In the genomic region with DNA sequence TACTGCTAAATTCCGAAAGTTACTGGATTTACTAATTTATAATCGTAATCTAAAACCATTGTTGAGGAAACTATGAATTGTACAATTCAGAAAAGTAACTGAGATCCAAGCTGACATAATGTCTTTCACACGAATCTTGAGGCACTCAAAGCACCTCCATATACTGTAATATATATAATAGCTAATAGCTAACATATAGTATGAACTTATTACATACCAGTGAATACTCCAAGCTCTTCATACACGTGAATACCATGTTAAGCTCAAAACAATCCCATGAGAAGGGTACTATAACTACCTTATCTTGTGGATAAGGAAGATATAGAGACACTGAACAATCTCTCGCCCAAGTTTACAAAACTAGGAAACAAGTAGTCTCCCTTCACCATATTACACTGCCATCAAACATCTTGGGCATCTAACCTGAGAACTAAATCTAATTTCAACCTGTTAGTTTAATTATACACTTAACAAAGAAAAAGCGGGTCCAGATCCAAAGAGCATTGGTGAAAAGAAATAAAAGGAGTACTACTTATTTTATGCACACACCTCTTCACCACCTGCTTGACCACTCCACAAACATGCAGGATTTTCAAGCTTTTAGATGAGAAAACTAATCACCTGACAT, we compare ENCODE assay signal across 8 cellular contexts. TPM values are rescaled to one million over a fixed set of nuclear protein-coding genes. Genes with fewer than 3 reads are reported as not detected.
DNase-seq lines count a peak whose midpoint lies in the region; ATAC-seq and TF ChIP-seq lines count a peak whose summit lies in the region.

No MANE protein-coding gene starts in this region.

- no peaks in the 10 kb centered on the region for H3K9me3 ChIP-seq in right cardiac atrium (ENCODE audit: control insufficient read depth, low read length)

- H3K9me3 Mint-ChIP-seq in stimulated activated naive CD8-positive, alpha-beta T cell treated with anti-CD3 and anti-CD28 coated beads, Interleukin-15, amount 100 ng/mL, for 72 hours, result no peaks in the 10 kb centered on the region

- DNase-seq in NCI-H748 (lab: John Stamatoyannopoulos, UW; ENCODE audit: unreplicated experiment), result peak; percentile 39
- DNase-seq in NCI-H748 treated with DMSO at 0.1 percent for 48 hours (lab: John Stamatoyannopoulos, UW), result no peak
- DNase-seq in right cardiac atrium, result no peak
- no peak for DNase-seq in stimulated activated naive CD8-positive, alpha-beta T cell treated with anti-CD3 and anti-CD28 coated beads, Interleukin-15, amount 100 ng/mL, for 72 hours
- no peak for DNase-seq in activated effector memory CD4-positive, alpha-beta T cell treated with anti-CD3 and anti-CD28 coated beads, Interleukin-2, amount 50 U/mL, for 16 hours
- no peak for DNase-seq in kidney tubule cell (ENCODE audit: low spot score)
- no peak for DNase-seq in NCI-H1694 treated with DMSO at 0.1 percent for 48 hours (lab: John Stamatoyannopoulos, UW)

- peak overlapping the region; percentile 99 to 100 for H3K27ac Mint-ChIP-seq in stimulated activated naive CD8-positive, alpha-beta T cell treated with anti-CD3 and anti-CD28 coated beads, Interleukin-15, amount 100 ng/mL, for 72 hours

- H3K4me1 Mint-ChIP-seq in stimulated activated naive CD8-positive, alpha-beta T cell treated with anti-CD3 and anti-CD28 coated beads, Interleukin-15, amount 100 ng/mL, for 72 hours, result peaks cover 43% of the 10 kb centered on the region

- peak overlapping the region; percentile 96 to 97 for H3K4me3 Mint-ChIP-seq in stimulated activated naive CD8-positive, alpha-beta T cell treated with anti-CD3 and anti-CD28 coated beads, Interleukin-15, amount 100 ng/mL, for 72 hours

- no peaks in the 10 kb centered on the region for H3K27me3 ChIP-seq in right cardiac atrium (ENCODE audit: control insufficient read depth, insufficient read depth)

- peak overlapping the region; percentile 94 for H3K27ac ChIP-seq in VCaP
- H3K27ac ChIP-seq in right cardiac atrium (ENCODE audit: low read length), result no peak overlapping the region

- no peaks in the 10 kb centered on the region for H3K27me3 Mint-ChIP-seq in stimulated activated naive CD8-positive, alpha-beta T cell treated with anti-CD3 and anti-CD28 coated beads, Interleukin-15, amount 100 ng/mL, for 72 hours

- H3K4me1 ChIP-seq in right cardiac atrium (ENCODE audit: control insufficient read depth, insufficient read depth, low read length), result peaks cover 2% of the 10 kb centered on the region

- no peak for ATAC-seq in right cardiac atrium
- ATAC-seq in stimulated activated naive CD8-positive, alpha-beta T cell treated with anti-CD3 and anti-CD28 coated beads, Interleukin-15, amount 100 ng/mL, for 72 hours, result no peak

- intact Hi-C loops in right cardiac atrium (cut with DNase I), result loop anchor here in 1 of 4 donors (10.0 kb wide), 1 partner anchor 46 kb away; the partner anchor contains the start of gene MAT2B

- H3K4me3 ChIP-seq in right cardiac atrium (ENCODE audit: low read length), result peak overlapping the region; percentile 82

- 38% methylated on average over 6 of the region's 6 CpGs for WGBS in right cardiac atrium

- no peak for TF ChIP-seq CTCF in VCaP (conservative IDR thresholded peaks at IDR 0.05)

RNA-seq across cellular contexts. Expression of gene NUDCD2, which starts 1.0 kb away (rescaled TPM):
- total RNA-seq in right cardiac atrium, result 10 to 100 TPM; 12.9 to 17.3 (median 14.9) TPM
- 4.2 TPM for polyA plus RNA-seq in right cardiac atrium

RNA-seq across cellular contexts. Expression of gene HMMR, which starts 1.5 kb away (rescaled TPM):
- total RNA-seq in right cardiac atrium, result 1 to 10 TPM in 2 of 4 donors, under 1 TPM in 2; 0.39 to 1.5 (median 0.84) TPM
- 0.34 TPM for polyA plus RNA-seq in right cardiac atrium

RNA-seq across cellular contexts. Expression of gene CCNG1, which starts 21.5 kb away (rescaled TPM):
- total RNA-seq in right cardiac atrium, result 100 to 1,000 TPM in 2 of 4 donors, 10 to 100 TPM in 2; 88.5 to 116 (median 99.4) TPM
- polyA plus RNA-seq in right cardiac atrium, result 77.4 TPM

RNA-seq across cellular contexts. Expression of gene MAT2B, which starts 46.5 kb away (rescaled TPM):
- total RNA-seq in right cardiac atrium, result 10 to 100 TPM; 60.5 to 90.4 (median 75.3) TPM
- polyA plus RNA-seq in right cardiac atrium, result 68.2 TPM
